In genomic region chr7:29040570-29040906, GRCh38 we compare ENCODE assay signal across 13 cellular contexts.
"Had no signal": no experiment of that assay in that cellular context is flagged by ENCODE, and none has a peak within 500 bp of the region (broad histone marks: within the 10 kb centered on the region; RNA-seq: fewer than 3 reads in every experiment).

No MANE protein-coding gene starts in this region.

- H3K27me3 ChIP-seq: esophagus squamous epithelium, hepatocyte, ovary, SJSA1 had no signal

- H3K36me3 Mint-ChIP-seq: activated CD4-positive, alpha-beta memory T cell treated with anti-CD3 and anti-CD28 coated beads for 36 hours; activated naive CD4-positive, alpha-beta T cell treated with anti-CD3 and anti-CD28 coated beads, Interleukin-2, amount 50 U/mL, for 72 hours; natural killer cell; stimulated activated naive B cell treated with anti-CD40 and anti-IgM and Interleukin-4, amounts not matched to agents 10 μg/mL and 1 μg/mL and 100 μg/mL, for 72 hours; type B pancreatic cell had no signal

- H3K9me3 ChIP-seq: esophagus squamous epithelium, mucosa of descending colon, ovary, SJSA1 had no signal

- H3K4me3 ChIP-seq: esophagus squamous epithelium, hepatocyte, mucosa of descending colon, ovary, SJSA1 had no signal

- H3K27ac ChIP-seq: esophagus squamous epithelium, hepatocyte, ovary, SJSA1 had no signal

- H3K79me2 ChIP-seq: hepatocyte had no signal

- H3K27ac Mint-ChIP-seq: activated CD4-positive, alpha-beta memory T cell treated with anti-CD3 and anti-CD28 coated beads for 36 hours; activated naive CD4-positive, alpha-beta T cell treated with anti-CD3 and anti-CD28 coated beads, Interleukin-2, amount 50 U/mL, for 72 hours; stimulated activated naive B cell treated with anti-CD40 and anti-IgM and Interleukin-4, amounts not matched to agents 10 μg/mL and 1 μg/mL and 100 μg/mL, for 72 hours; type B pancreatic cell had no signal

- H3K9me3 Mint-ChIP-seq: activated CD4-positive, alpha-beta memory T cell treated with anti-CD3 and anti-CD28 coated beads for 36 hours; activated T-cell treated with anti-CD3 and anti-CD28 coated beads, Interleukin-2, amount 50 U/mL, for 4 hours; natural killer cell; stimulated activated naive B cell treated with anti-CD40 and anti-IgM and Interleukin-4, amounts not matched to agents 10 μg/mL and 1 μg/mL and 100 μg/mL, for 72 hours; type B pancreatic cell had no signal

- H3K4me1 ChIP-seq: SJSA1 had no signal

- H3K4me3 Mint-ChIP-seq: activated CD4-positive, alpha-beta memory T cell treated with anti-CD3 and anti-CD28 coated beads for 36 hours; activated T-cell treated with anti-CD3 and anti-CD28 coated beads, Interleukin-2, amount 50 U/mL, for 4 hours; stimulated activated naive B cell treated with anti-CD40 and anti-IgM and Interleukin-4, amounts not matched to agents 10 μg/mL and 1 μg/mL and 100 μg/mL, for 72 hours; type B pancreatic cell had no signal

- H3K36me3 ChIP-seq: esophagus squamous epithelium, ovary, SJSA1 had no signal

- H2AFZ ChIP-seq: hepatocyte had no signal

- H3K4me2 ChIP-seq: hepatocyte had no signal

- ATAC-seq: activated naive CD4-positive, alpha-beta T cell treated with anti-CD3 and anti-CD28 coated beads, Interleukin-2, amount 50 U/mL, for 72 hours; activated T-cell treated with anti-CD3 and anti-CD28 coated beads, Interleukin-2, amount 50 U/mL, for 4 hours; mucosa of descending colon; natural killer cell; stimulated activated naive B cell treated with anti-CD40 and anti-IgM and Interleukin-4, amounts not matched to agents 10 μg/mL and 1 μg/mL and 100 μg/mL, for 72 hours had no signal

- H3K27me3 Mint-ChIP-seq: type B pancreatic cell had no signal

- DNase-seq: activated CD4-positive, alpha-beta memory T cell treated with anti-CD3 and anti-CD28 coated beads for 36 hours; activated effector memory CD4-positive, alpha-beta T cell treated with anti-CD3 and anti-CD28 coated beads, Interleukin-2, amount 50 U/mL, for 16 hours; activated T-cell treated with anti-CD3 and anti-CD28 coated beads, Interleukin-2, amount 50 U/mL, for 4 hours; esophagus squamous epithelium; mucosa of descending colon; natural killer cell; ovary; stimulated activated naive B cell treated with anti-CD40 and anti-IgM and Interleukin-4, amounts not matched to agents 10 μg/mL and 1 μg/mL and 100 μg/mL, for 72 hours; T1000 had no signal
